ENCODE assay signal across 7 cellular contexts in genomic region chr19:48635263-48635965, GRCh38. TPM values are rescaled to one million over a fixed set of nuclear protein-coding genes. Genes with fewer than 3 reads are reported as not detected.
DNase-seq lines count a peak whose midpoint lies in the region; ATAC-seq, FAIRE-seq and TF ChIP-seq lines count a peak whose summit lies in the region.

No MANE protein-coding gene starts in this region.

- no peaks in the 10 kb centered on the region for H3K27me3 ChIP-seq in liver (ENCODE audit: control insufficient read depth in 4 of 4, insufficient read depth in 4 of 4, low read length in 3 of 4)

- TF ChIP-seq RAD21 in liver (IDR thresholded peaks at IDR 0.05): no peak

- TF ChIP-seq CTCF in liver (IDR thresholded peaks at IDR 0.05; ENCODE audit: low read depth, low read length, missing input control): no peak

- under 1% methylated on average over 67 of the region's 67 CpGs for WGBS in liver

- H3K4me3 ChIP-seq in liver (ENCODE audit: low read depth in 1 of 3, low read length in 3 of 3): peak overlapping the region; percentile 59 to 86 (median 75)

- DNase-seq in GM12892 (ENCODE audit: insufficient read length) (peak; percentile 80), MV-4-11 (lab: John Stamatoyannopoulos, UW) (peak; percentile 47), cerebellum (ENCODE audit: low spot score) (peak; percentile 81)
- peak; percentile 68 for DNase-seq in activated CD4-positive, CD25-positive, alpha-beta regulatory T cell treated with anti-CD3 and anti-CD28 coated beads, Interleukin-2, amount 50 U/mL, for 16 hours (ENCODE audit: low read depth, low spot score)
- DNase-seq in stimulated activated CD4-positive, alpha-beta T cell treated with anti-CD3 and anti-CD28 coated beads, Interleukin-4, amount 100 ng/mL, for 4 hours: peak; percentile 69 to 81

- no peaks in the 10 kb centered on the region for H3K9me3 ChIP-seq in liver (ENCODE audit: control insufficient read depth in 4 of 4, low read length in 3 of 4)

- H3K27ac ChIP-seq in liver (ENCODE audit: low read depth in 1 of 2, low read length in 2 of 2): peak overlapping the region; percentile 98 to 99

- FAIRE-seq in GM12892 (lab: Jason Lieb, UNC): peak; percentile 92

- H3K36me3 ChIP-seq in liver (ENCODE audit: control insufficient read depth in 4 of 4, insufficient read depth in 3 of 4, low read depth in 1 of 4, low read length in 3 of 4): peaks cover 0 to 7% (median 1%) of the 10 kb centered on the region in 4 donors

- TF ChIP-seq POLR2A in GM12892 (IDR thresholded peaks at IDR 0.05; ENCODE audit: low read depth, low read length): no peak

- peak overlapping the region; percentile 54 to 81 for H3K9ac ChIP-seq in liver (ENCODE audit: low read depth in 1 of 2, low read length in 2 of 2)

- peaks cover 14 to 62% (median 38%) of the 10 kb centered on the region in 4 donors for H3K4me1 ChIP-seq in liver (ENCODE audit: control insufficient read depth in 4 of 4, insufficient read depth in 4 of 4, low read length in 3 of 4)

- no peak for ATAC-seq in GM19452 (IDR thresholded peaks at IDR 0.05; ENCODE audit: unreplicated experiment)

TF ChIP-seq in liver, 16 proteins besides CTCF, POLR2A, EP300 and RAD21:
- TF ChIP-seq ATF3 (IDR thresholded peaks at IDR 0.05): no peak
- no peak for TF ChIP-seq NR2F2 (IDR thresholded peaks at IDR 0.05)
- TF ChIP-seq HNF4G (IDR thresholded peaks at IDR 0.05): no peak
- no peak for TF ChIP-seq FOXA2 (IDR thresholded peaks at IDR 0.05)
- no peak for TF ChIP-seq ZBTB33 (IDR thresholded peaks at IDR 0.05)
- TF ChIP-seq RXRA (IDR thresholded peaks at IDR 0.05): no peak

RNA-seq across cellular contexts. Expression of gene DBP, which starts 1.8 kb away (rescaled TPM):
- polyA plus RNA-seq in GM12892 (2012; ENCODE audit: missing spikeins): 8.0 TPM
- total RNA-seq in cerebellum (3.2 TPM), liver (1 to 10 TPM; 2.3 to 4.5 TPM)
- 1 to 10 TPM; 1.2 to 1.3 TPM for polyA plus RNA-seq in liver

RNA-seq across cellular contexts. Expression of gene CA11, which starts 10.6 kb away (rescaled TPM):
- polyA plus RNA-seq in GM12892 (2012; ENCODE audit: missing spikeins): 3.7 TPM
- 13.6 TPM for total RNA-seq in cerebellum
- under 1 TPM; 0.09 to 0.33 TPM for total RNA-seq in liver
- polyA plus RNA-seq in liver: 1 to 10 TPM in 1 of 2 donors, under 1 TPM in 1; 0.35 to 1.1 TPM

RNA-seq across cellular contexts. Expression of gene SPHK2, which starts 16.1 kb away (rescaled TPM):
- 7.0 TPM for polyA plus RNA-seq in GM12892 (2012; ENCODE audit: missing spikeins)
- 9.8 TPM for total RNA-seq in cerebellum
- 10 to 100 TPM; 10.2 to 17.3 TPM for total RNA-seq in liver
- polyA plus RNA-seq in liver: 10 to 100 TPM in 1 of 2 donors, 1 to 10 TPM in 1; 9.6 to 14.4 TPM

RNA-seq across cellular contexts. Expression of gene RPL18, which starts 16.4 kb away (rescaled TPM):
- 2,410 TPM for polyA plus RNA-seq in GM12892 (2012; ENCODE audit: missing spikeins)
- total RNA-seq in cerebellum (670 TPM), liver (100 to 1,000 TPM; 502 to 830 TPM)
- polyA plus RNA-seq in liver: 100 to 1,000 TPM; 276 to 670 TPM

RNA-seq across cellular contexts. Expression of gene FAM83E, which starts 20.5 kb away (rescaled TPM):
- polyA plus RNA-seq in GM12892 (2012; ENCODE audit: missing spikeins): 0.93 TPM
- not detected for total RNA-seq in cerebellum
- total RNA-seq in liver: under 1 TPM; 0.33 to 0.42 TPM
- under 1 TPM in 1 of 2 donors, not detected in 1; 0.20 TPM for polyA plus RNA-seq in liver

Comparison
In these comparisons a context has a peak if more than half of its experiments do, and no peak if none do; other contexts are left out.
1. RNA of gene CA11, which starts 10.6 kb away (total RNA-seq): 13.6 TPM in cerebellum (single experiment); 0.09 to 0.33 TPM in liver; every median in the first group is over 10 times any median in the second.
2. Peak in every context shown above with its lines, with median percentiles within 50 percentile points of each other: DNase-seq.